Comparison of ENCODE assay signal across 12 cellular contexts in genomic region chr6:98880486-98880885, GRCh38. TPM values are rescaled to one million over a fixed set of nuclear protein-coding genes. Genes with fewer than 3 reads are reported as not detected.
DNase-seq lines count a peak whose midpoint lies in the region; ATAC-seq, FAIRE-seq and TF ChIP-seq lines count a peak whose summit lies in the region.
"Had no signal": no experiment of that assay in that cellular context is flagged by ENCODE, and none has a peak within 500 bp of the region (broad histone marks: within the 10 kb centered on the region; RNA-seq: fewer than 3 reads in every experiment).

No MANE protein-coding gene starts in this region.

- DNase-seq in GM10266 (ENCODE audit: extremely low spot score) (peak; percentile 11), activated gamma-delta T cell (lab: John Stamatoyannopoulos, UW) (no peak), stomach (no peak), H54 (ENCODE audit: insufficient read length, low spot score) (no peak), adrenal gland (no peak)
- DNase-seq: activated T-cell treated with anti-CD3 and anti-CD28 coated beads for 4 hours, dorsolateral prefrontal cortex, NCI-H2227 treated with DMSO at 0.1 percent for 48 hours had no signal

- H3K36me3 ChIP-seq in Loucy (ENCODE audit: insufficient read depth, low read length) (no peaks in the 10 kb centered on the region), stomach (peaks cover 0 to 50% (median 39%) of the 10 kb centered on the region in 4 donors), adrenal gland (replicated peaks in 1 of 2) (no peaks in the 10 kb centered on the region)

- peak overlapping the region; percentile 11 for H3K4me2 ChIP-seq in Loucy (ENCODE audit: low read depth, low read length, poor library complexity, severe bottlenecking)

- H3K27me3 ChIP-seq in Loucy (ENCODE audit: insufficient read depth, low read length, poor library complexity, severe bottlenecking) (no peaks in the 10 kb centered on the region), stomach (no peaks in the 10 kb centered on the region), adrenal gland (no peaks in the 10 kb centered on the region)
- H3K27me3 ChIP-seq: dorsolateral prefrontal cortex had no signal

- no peaks in the 10 kb centered on the region for H4K20me1 ChIP-seq in Loucy (ENCODE audit: insufficient read depth, low read length, poor library complexity, severe bottlenecking)

- ATAC-seq in GM19324 (IDR thresholded peaks at IDR 0.05; ENCODE audit: low FRiP score, unreplicated experiment) (peak; percentile 93), HG02884 (IDR thresholded peaks at IDR 0.05; ENCODE audit: unreplicated experiment) (peak; percentile 76)

- peaks cover 3% of the 10 kb centered on the region for H3K4me1 ChIP-seq in Loucy (ENCODE audit: insufficient read depth, low read length, poor library complexity, severe bottlenecking)
- H3K4me1 ChIP-seq in stomach = no peaks in the 10 kb centered on the region
- peaks cover 0 to 12% of the 10 kb centered on the region in 2 donors for H3K4me1 ChIP-seq in adrenal gland (replicated peaks in 1 of 2)

- TF ChIP-seq CTCF in GM10266 (IDR thresholded peaks at IDR 0.05; ENCODE audit: control insufficient read depth, insufficient read depth, low read depth, missing control alignments) (no peak), Loucy (conservative IDR thresholded peaks at IDR 0.05; ENCODE audit: low read length) (no peak), stomach (IDR thresholded peaks at IDR 0.05) (no peak), adrenal gland (IDR thresholded peaks at IDR 0.05) (no peak)

- intact Hi-C loops in stomach (cut with DNase I; ENCODE audit: low total_unique reads) (no loop called here), adrenal gland (cut with DNase I) (no loop called here)

- TF ChIP-seq POLR2A in stomach (IDR thresholded peaks at IDR 0.05) (no peak), H54 (IDR thresholded peaks at IDR 0.05; ENCODE audit: low read depth, low read length) (no peak), adrenal gland (IDR thresholded peaks at IDR 0.05) (no peak)

- no peak overlapping the region for H3K9ac ChIP-seq in Loucy (ENCODE audit: low read depth, low read length, poor library complexity, severe bottlenecking)

- H2AFZ ChIP-seq in Loucy (ENCODE audit: low read length) = no peak overlapping the region

- H3K9me3 ChIP-seq in Loucy (ENCODE audit: insufficient read depth, low read depth, low read length) (no peaks in the 10 kb centered on the region), stomach (no peaks in the 10 kb centered on the region), adrenal gland (replicated peaks in 1 of 3) (no peaks in the 10 kb centered on the region)

- H3F3A ChIP-seq in Loucy (ENCODE audit: low read depth) = no peaks in the 10 kb centered on the region

- H3K79me2 ChIP-seq in Loucy (ENCODE audit: insufficient read depth, low read length) = no peaks in the 10 kb centered on the region

- no peak for FAIRE-seq in H54 (lab: Jason Lieb, UNC)

- H3K4me3 ChIP-seq in Loucy (ENCODE audit: low read length, poor library complexity, severe bottlenecking) (no peak overlapping the region), stomach (no peak overlapping the region), adrenal gland (no peak overlapping the region)
- H3K4me3 ChIP-seq: dorsolateral prefrontal cortex had no signal

- H3K9me2 ChIP-seq in Loucy (replicated peaks; ENCODE audit: low read depth, low read length) = no peaks in the 10 kb centered on the region

- no peak for TF ChIP-seq EP300 in stomach (IDR thresholded peaks at IDR 0.05)

- H3K27ac ChIP-seq in stomach = no peak overlapping the region
- H3K27ac ChIP-seq in adrenal gland = no peak overlapping the region
- H3K27ac ChIP-seq: dorsolateral prefrontal cortex had no signal

RNA-seq across cellular contexts. Expression of gene POU3F2, which starts 46.1 kb away (rescaled TPM):
- total RNA-seq in stomach (under 1 TPM in 1 of 5 donors, not detected in 4; under 0.01 TPM), adrenal gland (under 1 TPM in 2 of 8 donors, not detected in 6; 0.07 to 0.11 TPM)
- polyA plus RNA-seq in stomach (not detected), adrenal gland (under 1 TPM in 2 of 3 donors, not detected in 1; 0.03 to 0.04 TPM)
- total RNA-seq: CD4-positive, CD25-positive, alpha-beta regulatory T cell had no signal
- polyA plus RNA-seq: CD4-positive, CD25-positive, alpha-beta regulatory T cell had no signal
